1 cellular context compared by ENCODE assay signal in the genomic region with DNA sequence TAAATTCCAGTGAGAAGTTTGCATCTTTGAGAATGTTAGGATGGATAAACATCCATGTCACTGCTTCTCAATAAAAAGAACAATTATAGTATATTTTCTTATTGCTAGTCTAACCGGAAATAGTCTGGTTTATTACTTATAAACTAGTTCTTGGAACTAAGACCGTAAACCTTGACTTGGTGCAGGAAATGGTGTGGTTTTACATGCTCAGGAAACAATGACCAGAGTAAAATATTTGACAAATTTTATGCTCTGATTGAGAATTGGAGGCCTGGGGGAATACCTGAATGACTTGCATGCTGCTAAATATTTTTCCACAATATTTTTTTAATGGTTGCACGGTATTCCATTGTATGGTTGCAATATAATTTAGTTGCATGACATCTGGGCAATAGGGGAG.
TF ChIP-seq lines count a peak whose summit lies in the region.

No MANE protein-coding gene starts in this region.

TF ChIP-seq in HCT116, 20 proteins besides CTCF, POLR2A, EP300 and RAD21 (continued from another document):
- TF ChIP-seq, protein P1, sequence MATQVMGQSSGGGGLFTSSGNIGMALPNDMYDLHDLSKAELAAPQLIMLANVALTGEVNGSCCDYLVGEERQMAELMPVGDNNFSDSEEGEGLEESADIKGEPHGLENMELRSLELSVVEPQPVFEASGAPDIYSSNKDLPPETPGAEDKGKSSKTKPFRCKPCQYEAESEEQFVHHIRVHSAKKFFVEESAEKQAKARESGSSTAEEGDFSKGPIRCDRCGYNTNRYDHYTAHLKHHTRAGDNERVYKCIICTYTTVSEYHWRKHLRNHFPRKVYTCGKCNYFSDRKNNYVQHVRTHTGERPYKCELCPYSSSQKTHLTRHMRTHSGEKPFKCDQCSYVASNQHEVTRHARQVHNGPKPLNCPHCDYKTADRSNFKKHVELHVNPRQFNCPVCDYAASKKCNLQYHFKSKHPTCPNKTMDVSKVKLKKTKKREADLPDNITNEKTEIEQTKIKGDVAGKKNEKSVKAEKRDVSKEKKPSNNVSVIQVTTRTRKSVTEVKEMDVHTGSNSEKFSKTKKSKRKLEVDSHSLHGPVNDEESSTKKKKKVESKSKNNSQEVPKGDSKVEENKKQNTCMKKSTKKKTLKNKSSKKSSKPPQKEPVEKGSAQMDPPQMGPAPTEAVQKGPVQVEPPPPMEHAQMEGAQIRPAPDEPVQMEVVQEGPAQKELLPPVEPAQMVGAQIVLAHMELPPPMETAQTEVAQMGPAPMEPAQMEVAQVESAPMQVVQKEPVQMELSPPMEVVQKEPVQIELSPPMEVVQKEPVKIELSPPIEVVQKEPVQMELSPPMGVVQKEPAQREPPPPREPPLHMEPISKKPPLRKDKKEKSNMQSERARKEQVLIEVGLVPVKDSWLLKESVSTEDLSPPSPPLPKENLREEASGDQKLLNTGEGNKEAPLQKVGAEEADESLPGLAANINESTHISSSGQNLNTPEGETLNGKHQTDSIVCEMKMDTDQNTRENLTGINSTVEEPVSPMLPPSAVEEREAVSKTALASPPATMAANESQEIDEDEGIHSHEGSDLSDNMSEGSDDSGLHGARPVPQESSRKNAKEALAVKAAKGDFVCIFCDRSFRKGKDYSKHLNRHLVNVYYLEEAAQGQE (IDR thresholded peaks at IDR 0.05; ENCODE audit: low read depth) = no peak
- TF ChIP-seq SRF (IDR thresholded peaks at IDR 0.05; ENCODE audit: low read depth) (no peak), EGR1 (IDR thresholded peaks at IDR 0.05; ENCODE audit: low read depth) (no peak), YY1 (IDR thresholded peaks at IDR 0.05; ENCODE audit: extremely low read depth, insufficient replicate concordance, low read depth, low read length) (no peak), SP1 (IDR thresholded peaks at IDR 0.05; ENCODE audit: low read depth) (no peak), ZNF274 (IDR thresholded peaks at IDR 0.05; ENCODE audit: low read depth, low read length) (no peak), FOSL1 (IDR thresholded peaks at IDR 0.05; ENCODE audit: low read depth) (no peak), CBX3 (IDR thresholded peaks at IDR 0.05; ENCODE audit: low read depth) (no peak), JUND (IDR thresholded peaks at IDR 0.05) (no peak)
- TF ChIP-seq, protein P2, sequence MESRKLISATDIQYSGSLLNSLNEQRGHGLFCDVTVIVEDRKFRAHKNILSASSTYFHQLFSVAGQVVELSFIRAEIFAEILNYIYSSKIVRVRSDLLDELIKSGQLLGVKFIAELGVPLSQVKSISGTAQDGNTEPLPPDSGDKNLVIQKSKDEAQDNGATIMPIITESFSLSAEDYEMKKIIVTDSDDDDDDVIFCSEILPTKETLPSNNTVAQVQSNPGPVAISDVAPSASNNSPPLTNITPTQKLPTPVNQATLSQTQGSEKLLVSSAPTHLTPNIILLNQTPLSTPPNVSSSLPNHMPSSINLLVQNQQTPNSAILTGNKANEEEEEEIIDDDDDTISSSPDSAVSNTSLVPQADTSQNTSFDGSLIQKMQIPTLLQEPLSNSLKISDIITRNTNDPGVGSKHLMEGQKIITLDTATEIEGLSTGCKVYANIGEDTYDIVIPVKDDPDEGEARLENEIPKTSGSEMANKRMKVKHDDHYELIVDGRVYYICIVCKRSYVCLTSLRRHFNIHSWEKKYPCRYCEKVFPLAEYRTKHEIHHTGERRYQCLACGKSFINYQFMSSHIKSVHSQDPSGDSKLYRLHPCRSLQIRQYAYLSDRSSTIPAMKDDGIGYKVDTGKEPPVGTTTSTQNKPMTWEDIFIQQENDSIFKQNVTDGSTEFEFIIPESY (IDR thresholded peaks at IDR 0.05; ENCODE audit: extremely low read depth, insufficient replicate concordance, low read length) = no peak
